ENCODE assay signal across 23 cellular contexts in the genomic region with DNA sequence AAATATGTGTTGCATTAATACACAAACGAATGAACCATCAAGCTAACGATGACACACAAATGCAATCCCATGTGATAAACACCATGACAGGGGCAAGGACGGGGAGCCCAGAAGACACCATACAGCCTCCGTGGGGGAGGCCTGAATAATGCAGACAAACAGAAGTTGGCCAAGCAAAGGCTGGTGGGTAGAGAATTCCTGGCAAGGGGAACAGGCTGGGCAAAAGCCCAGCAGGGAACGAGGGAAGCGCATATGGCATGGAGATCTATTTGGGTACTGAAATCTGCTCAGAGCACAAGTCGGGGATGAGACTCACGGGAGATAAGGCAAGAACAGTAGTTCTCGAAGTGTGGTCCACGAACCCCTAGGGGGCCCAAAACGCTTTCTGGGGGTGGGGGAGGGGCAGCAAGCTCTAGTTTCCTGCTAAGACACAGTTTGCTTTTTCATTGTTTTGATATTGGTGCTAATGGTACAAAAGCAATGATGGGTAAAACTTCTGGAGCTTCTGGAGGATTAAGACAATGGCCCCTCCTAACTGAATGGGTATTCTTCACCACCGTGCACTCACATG. TPM values are rescaled to one million over a fixed set of nuclear protein-coding genes. Genes with fewer than 3 reads are reported as not detected.
DNase-seq lines count a peak whose midpoint lies in the region; ATAC-seq and TF ChIP-seq lines count a peak whose summit lies in the region.
"Had no signal": no experiment of that assay in that cellular context is flagged by ENCODE, and none has a peak within 500 bp of the region (broad histone marks: within the 10 kb centered on the region; RNA-seq: fewer than 3 reads in every experiment).

No MANE protein-coding gene starts in this region.

- H2BK15ac ChIP-seq in H9 (ENCODE audit: low read depth, low read length) = no peak overlapping the region

- no peaks in the 10 kb centered on the region for H3K9me3 Mint-ChIP-seq in activated CD8-positive, alpha-beta memory T cell treated with anti-CD3 and anti-CD28 coated beads, Interleukin-2, amount 10 ng/mL, durations not matched to agents 7 days and 5 days (ENCODE audit: low read depth)
- no peaks in the 10 kb centered on the region for H3K9me3 Mint-ChIP-seq in H9
- H3K9me3 Mint-ChIP-seq in naive thymus-derived CD4-positive, alpha-beta T cell = peaks cover 0 to 8% (median 0%) of the 10 kb centered on the region in 11 donors
- H3K9me3 Mint-ChIP-seq: T-helper 2 cell treated with Interferon-gamma antibody and Interleukin-4, amounts not matched to agents 5 μg/mL and 100 μg/mL, for 36 hours had no signal

- H3K4me1 Mint-ChIP-seq in activated CD8-positive, alpha-beta memory T cell treated with anti-CD3 and anti-CD28 coated beads, Interleukin-2, amount 10 ng/mL, durations not matched to agents 7 days and 5 days = no peaks in the 10 kb centered on the region
- peaks cover 34 to 38% of the 10 kb centered on the region in 2 experiments for H3K4me1 Mint-ChIP-seq in H9
- H3K4me1 Mint-ChIP-seq in naive thymus-derived CD4-positive, alpha-beta T cell = peaks cover 5 to 16% (median 9%) of the 10 kb centered on the region in 7 donors

- peaks cover 65% of the 10 kb centered on the region for H3K36me3 Mint-ChIP-seq in activated CD8-positive, alpha-beta memory T cell treated with anti-CD3 and anti-CD28 coated beads, Interleukin-2, amount 10 ng/mL, durations not matched to agents 7 days and 5 days
- peaks cover 3 to 26% (median 16%) of the 10 kb centered on the region in 3 experiments; a peak in 4 of 7 replicates for H3K36me3 Mint-ChIP-seq in H9 (ENCODE audit: insufficient read depth in 1 of 3, low read depth in 3 of 3)
- H3K36me3 Mint-ChIP-seq in naive thymus-derived CD4-positive, alpha-beta T cell = peaks cover 9 to 62% (median 29%) of the 10 kb centered on the region in 5 donors

- WGBS in H9 (ENCODE audit: extremely low coverage, insufficient read length, low lambda C conversion rate) = no CpG with 5 or more reads among the region's 12 CpGs

- intact Hi-C loops in naive thymus-derived CD4-positive, alpha-beta T cell (cut with micrococcal nuclease) = no loop called here

- DNase-seq in activated CD8-positive, alpha-beta memory T cell treated with anti-CD3 and anti-CD28 coated beads, Interleukin-2, amount 10 ng/mL, durations not matched to agents 7 days and 5 days = no peak
- DNase-seq in activated CD8-positive, alpha-beta memory T cell treated with anti-CD3 and anti-CD28 coated beads, Interleukin-2, amount 50 U/mL, for 48 hours = no peak
- DNase-seq in H9 (no peak), brain microvascular endothelial cell (no peak)
- DNase-seq in naive thymus-derived CD4-positive, alpha-beta T cell = no peak
- DNase-seq: activated T-cell treated with anti-CD3 and anti-CD28 coated beads for 4 hours; central memory CD4-positive, alpha-beta T cell; COR-L47; foreskin fibroblast; GM23248; NCI-H1048; NCI-H2107; NCI-H526; ovary; SHP77 treated with DMSO at 0.1 percent for 48 hours; sigmoid colon; stimulated activated CD4-positive, alpha-beta T cell treated with anti-CD3 and anti-CD28 coated beads, Interleukin-2, amount 100 ng/mL, for 24 hours had no signal

- ATAC-seq in activated CD8-positive, alpha-beta memory T cell treated with anti-CD3 and anti-CD28 coated beads, Interleukin-2, amount 10 ng/mL, durations not matched to agents 7 days and 5 days = no peak
- ATAC-seq in naive thymus-derived CD4-positive, alpha-beta T cell = no peak
- ATAC-seq in GM18867 (IDR thresholded peaks at IDR 0.05; ENCODE audit: unreplicated experiment) (no peak), GM21360 (IDR thresholded peaks at IDR 0.05; ENCODE audit: unreplicated experiment) (no peak), HG03095 (IDR thresholded peaks at IDR 0.05; ENCODE audit: unreplicated experiment) (no peak)
- ATAC-seq: activated CD4-positive, CD25-positive, alpha-beta regulatory T cell treated with anti-CD3 and anti-CD28 coated beads, Interleukin-2, amount 50 U/mL, for 24 hours; left lobe of liver had no signal

- no peak overlapping the region for H4K91ac ChIP-seq in H9 (ENCODE audit: insufficient read length, low read depth, low read length)

- H2BK120ac ChIP-seq in H9 (ENCODE audit: low read depth, low read length, poor library complexity, severe bottlenecking) = no peak overlapping the region

- H2AK5ac ChIP-seq in H9 (ENCODE audit: insufficient read length, low read length) = no peak overlapping the region

- H3K4me3 Mint-ChIP-seq in activated CD8-positive, alpha-beta memory T cell treated with anti-CD3 and anti-CD28 coated beads, Interleukin-2, amount 10 ng/mL, durations not matched to agents 7 days and 5 days = no peak overlapping the region
- H3K4me3 Mint-ChIP-seq in H9 = no peak overlapping the region
- peak overlapping the region in 1 of 10 donors; percentile 51 for H3K4me3 Mint-ChIP-seq in naive thymus-derived CD4-positive, alpha-beta T cell
- H3K4me3 Mint-ChIP-seq: T-helper 2 cell treated with Interferon-gamma antibody and Interleukin-4, amounts not matched to agents 5 μg/mL and 100 μg/mL, for 36 hours had no signal

- no peak overlapping the region for H3K56ac ChIP-seq in H9 (ENCODE audit: insufficient read length, low read depth, low read length)

- H3K4me2 ChIP-seq in H9 (ENCODE audit: insufficient read depth, insufficient read length, low read length) = no peak overlapping the region

- no peak overlapping the region for H2BK12ac ChIP-seq in H9 (ENCODE audit: insufficient read length, low read depth, low read length)

- H4K5ac ChIP-seq in H9 (ENCODE audit: insufficient read length, low read depth, low read length) = no peak overlapping the region

- H3K4ac ChIP-seq in H9 (ENCODE audit: low read depth, low read length) = no peak overlapping the region

- H3K27me3 Mint-ChIP-seq in activated CD8-positive, alpha-beta memory T cell treated with anti-CD3 and anti-CD28 coated beads, Interleukin-2, amount 10 ng/mL, durations not matched to agents 7 days and 5 days = no peaks in the 10 kb centered on the region
- H3K27me3 Mint-ChIP-seq in H9 (ENCODE audit: low read depth) = no peaks in the 10 kb centered on the region
- H3K27me3 Mint-ChIP-seq in naive thymus-derived CD4-positive, alpha-beta T cell = no peaks in the 10 kb centered on the region

- H3K4me3 ChIP-seq in brain microvascular endothelial cell (ENCODE audit: low read depth, low read length) = no peak overlapping the region
- H3K4me3 ChIP-seq in naive thymus-derived CD4-positive, alpha-beta T cell (ENCODE audit: low read length) = no peak overlapping the region
- H3K4me3 ChIP-seq: GM23248, ovary, sigmoid colon had no signal

- in situ Hi-C loops in brain microvascular endothelial cell (cut with HindIII; ENCODE audit: low pct_ligation_motif_present, low sequenced_read_pairs) = no loop called here

- H3K27me3 ChIP-seq in H9 (ENCODE audit: insufficient read depth, low read length) = no peaks in the 10 kb centered on the region
- H3K27me3 ChIP-seq in brain microvascular endothelial cell (replicated peaks) = no peaks in the 10 kb centered on the region
- no peaks in the 10 kb centered on the region for H3K27me3 ChIP-seq in naive thymus-derived CD4-positive, alpha-beta T cell (ENCODE audit: control insufficient read depth in 2 of 2, insufficient read depth in 2 of 2, low read length in 2 of 2)
- H3K27me3 ChIP-seq: ovary, sigmoid colon had no signal

- CTCF ChIA-PET in activated CD8-positive, alpha-beta memory T cell treated with anti-CD3 and anti-CD28 coated beads, Interleukin-2, amount 10 ng/mL, durations not matched to agents 7 days and 5 days (lab: Charles Lee) = interaction anchor here (1.4 kb wide), 1 partner anchor 244 kb away, joined by 3 read pairs; no protein-coding TSS in a partner anchor
- CTCF ChIA-PET in naive thymus-derived CD4-positive, alpha-beta T cell (lab: Charles Lee) = interaction anchor here (1.0 kb wide), 1 partner anchor 8 kb away, joined by 3 read pairs; no protein-coding TSS in a partner anchor

- H3K9ac ChIP-seq in H9 (ENCODE audit: extremely low read depth, insufficient read length, low read length) = no peak overlapping the region
- H3K9ac ChIP-seq: GM23248 had no signal

- no peaks in the 10 kb centered on the region for H4K20me1 ChIP-seq in H9 (ENCODE audit: control insufficient read depth, insufficient read depth, insufficient read length)

- no peaks in the 10 kb centered on the region for H3K23me2 ChIP-seq in H9 (ENCODE audit: insufficient read length, low read depth, low read length, poor library complexity, severe bottlenecking)

- peaks cover 61% of the 10 kb centered on the region for H3K36me3 ChIP-seq in brain microvascular endothelial cell (replicated peaks)
- peaks cover 26 to 94% (median 65%) of the 10 kb centered on the region in 3 experiments for H3K36me3 ChIP-seq in naive thymus-derived CD4-positive, alpha-beta T cell (ENCODE audit: control insufficient read depth in 2 of 3, insufficient read depth in 3 of 3, low read length in 3 of 3)
- H3K36me3 ChIP-seq: ovary had no signal

- no peak overlapping the region for H2BK5ac ChIP-seq in H9 (ENCODE audit: insufficient read length, low read length)

- H3K4me1 ChIP-seq in H9 (ENCODE audit: insufficient read depth, low read length) = peaks cover 4% of the 10 kb centered on the region; the same call in 1 of the 2 replicates
- H3K4me1 ChIP-seq in naive thymus-derived CD4-positive, alpha-beta T cell (ENCODE audit: control insufficient read depth in 2 of 2, insufficient read depth in 2 of 2, low read length in 2 of 2) = no peaks in the 10 kb centered on the region

- no peak overlapping the region for H3K18ac ChIP-seq in H9 (ENCODE audit: insufficient read length, low read depth, low read length)

- no peak overlapping the region for H3K27ac ChIP-seq in H9 (ENCODE audit: insufficient read length, low read depth, low read length)
- H3K27ac ChIP-seq in brain microvascular endothelial cell = no peak overlapping the region
- no peak overlapping the region for H3K27ac ChIP-seq in naive thymus-derived CD4-positive, alpha-beta T cell (ENCODE audit: low read depth, low read length)
- H3K27ac ChIP-seq: GM23248, ovary, sigmoid colon had no signal

- POLR2A ChIA-PET in naive thymus-derived CD4-positive, alpha-beta T cell (lab: Charles Lee) = interaction anchor here (1.0 kb wide), 1 partner anchor 15 kb away, joined by 3 read pairs; no protein-coding TSS in a partner anchor

- no peak overlapping the region for H4K8ac ChIP-seq in H9 (replicated peaks; ENCODE audit: insufficient read length, low read depth, low read length)

- no peaks in the 10 kb centered on the region for H3K79me1 ChIP-seq in H9 (ENCODE audit: insufficient read depth, low read depth, low read length, poor library complexity, severe bottlenecking)

- no peaks in the 10 kb centered on the region for H3K9me3 ChIP-seq in H9 (ENCODE audit: control insufficient read depth, low read depth, low read length)
- H3K9me3 ChIP-seq in naive thymus-derived CD4-positive, alpha-beta T cell (ENCODE audit: control insufficient read depth in 2 of 3, low read length in 3 of 3) = no peaks in the 10 kb centered on the region
- H3K9me3 ChIP-seq: ovary, sigmoid colon had no signal

- no peaks in the 10 kb centered on the region for H3K79me2 ChIP-seq in H9 (ENCODE audit: insufficient read depth, low read length)

- H3K27ac Mint-ChIP-seq in activated CD8-positive, alpha-beta memory T cell treated with anti-CD3 and anti-CD28 coated beads, Interleukin-2, amount 10 ng/mL, durations not matched to agents 7 days and 5 days = peak overlapping the region; percentile 16
- H3K27ac Mint-ChIP-seq in H9 = no peak overlapping the region; a peak in 1 of 7 replicates
- H3K27ac Mint-ChIP-seq in naive thymus-derived CD4-positive, alpha-beta T cell = peak overlapping the region in 8 of 9 donors; percentile 56 to 87 (median 76)

- H3K14ac ChIP-seq in H9 (ENCODE audit: insufficient read depth, low read length) = no peak overlapping the region

- no peak overlapping the region for H2AFZ ChIP-seq in H9 (ENCODE audit: low read length)
- H2AFZ ChIP-seq: GM23248 had no signal

- TF ChIP-seq CTCF in H9 (conservative IDR thresholded peaks at IDR 0.05) (peak; percentile 24; the same call in 1 of the 3 replicates), brain microvascular endothelial cell (IDR thresholded peaks at IDR 0.05; ENCODE audit: low read depth, low read length, missing control alignments) (peak; percentile 22)

- H3T11ph ChIP-seq in H9 (ENCODE audit: low read length) = no peak overlapping the region

- H2BK20ac ChIP-seq in H9 (ENCODE audit: low read depth, low read length, poor library complexity, severe bottlenecking) = no peak overlapping the region

- no peak overlapping the region for H3K23ac ChIP-seq in H9 (ENCODE audit: insufficient read length, low read depth, low read length)

RNA-seq across cellular contexts. Expression of a gene that starts 42.9 kb away (rescaled TPM):
- 10 to 100 TPM; 31.2 to 50.4 TPM for total RNA-seq in activated CD8-positive, alpha-beta memory T cell treated with anti-CD3 and anti-CD28 coated beads, Interleukin-2, amount 10 ng/mL, durations not matched to agents 7 days and 5 days
- total RNA-seq in H9 (2021) = 84.0 and 85.3 TPM in 2 replicates
- total RNA-seq in naive thymus-derived CD4-positive, alpha-beta T cell = 10 to 100 TPM; 29.1 to 40.7 (median 33.6) TPM
- polyA plus RNA-seq in naive thymus-derived CD4-positive, alpha-beta T cell = 10 to 100 TPM; 15.0 to 21.5 TPM

Comparison
In these comparisons a context has a peak if more than half of its experiments do, and no peak if none do; other contexts are left out.
1. H3K27ac Mint-ChIP-seq: peak in activated CD8-positive, alpha-beta memory T cell treated with anti-CD3 and anti-CD28 coated beads, Interleukin-2, amount 10 ng/mL, durations not matched to agents 7 days and 5 days (single experiment) and naive thymus-derived CD4-positive, alpha-beta T cell (8 of 9); none in H9 (0 of 3).